ENCODE assay signal across 9 cellular contexts in genomic region chr3:3800076-3800448, GRCh38. TPM values are rescaled to one million over a fixed set of nuclear protein-coding genes. Genes with fewer than 3 reads are reported as not detected.
A peak's percentile ranks its signal among the peaks of the same experiment; 100 is the strongest.
DNase-seq lines count a peak whose midpoint lies in the region; ATAC-seq and TF ChIP-seq lines count a peak whose summit lies in the region.
"Had no signal": no experiment of that assay in that cellular context is flagged by ENCODE, and none has a peak within 500 bp of the region (broad histone marks: within the 10 kb centered on the region; RNA-seq: fewer than 3 reads in every experiment).

No MANE protein-coding gene starts in this region.

- no peaks in the 10 kb centered on the region for H3K9me3 ChIP-seq in stomach smooth muscle (ENCODE audit: control insufficient read depth in 2 of 2, low read length in 2 of 2)

- no peaks in the 10 kb centered on the region for H3K36me3 ChIP-seq in stomach smooth muscle (ENCODE audit: control insufficient read depth in 2 of 2, insufficient read depth in 2 of 2, low read length in 2 of 2)

- H3K4me3 ChIP-seq in astrocyte of the cerebellum (ENCODE audit: low read depth, low read length) (peak overlapping the region; percentile 66), stomach smooth muscle (ENCODE audit: low read length in 2 of 2) (peak overlapping the region; percentile 54 to 74)
- H3K4me3 ChIP-seq: PC-9 had no signal

- no peak overlapping the region for H3K9ac ChIP-seq in stomach smooth muscle (ENCODE audit: low read length in 2 of 2)

- no peak for TF ChIP-seq CTCF in astrocyte of the cerebellum (IDR thresholded peaks at IDR 0.05; ENCODE audit: low read depth, low read length, missing control alignments)

- ATAC-seq in left lobe of liver = peak; percentile 43

- DNase-seq in NCI-H748 (lab: John Stamatoyannopoulos, UW; ENCODE audit: unreplicated experiment) = peak; percentile 22
- no peak for DNase-seq in NCI-H748 treated with DMSO at 0.1 percent for 48 hours (lab: John Stamatoyannopoulos, UW)
- DNase-seq in astrocyte of the cerebellum (ENCODE audit: low read depth) = no peak
- no peak for DNase-seq in left lobe of liver (ENCODE audit: low spot score)
- no peak for DNase-seq in activated CD4-positive, CD25-positive, alpha-beta regulatory T cell (lab: John Stamatoyannopoulos, UW)
- DNase-seq in DMS153 treated with DMSO at 0.1 percent for 48 hours (lab: John Stamatoyannopoulos, UW; ENCODE audit: unreplicated experiment) = no peak
- no peak for DNase-seq in NCI-H1694 (lab: John Stamatoyannopoulos, UW)

- peaks cover 15% of the 10 kb centered on the region for H3K4me1 ChIP-seq in stomach smooth muscle (ENCODE audit: control insufficient read depth, insufficient read depth, low read length)

- in situ Hi-C loops in astrocyte of the cerebellum (cut with HindIII; ENCODE audit: low sequenced_read_pairs) = no loop called here

- H3K27ac ChIP-seq in stomach smooth muscle (ENCODE audit: low read length) = no peak overlapping the region
- H3K27ac ChIP-seq: PC-9 had no signal

- H3K27me3 ChIP-seq in stomach smooth muscle (ENCODE audit: control insufficient read depth in 1 of 2, insufficient read depth in 2 of 2, low read length in 2 of 2) = peaks cover 7 to 18% of the 10 kb centered on the region in 2 donors

RNA-seq across cellular contexts. Expression of gene LRRN1, which starts 0.8 kb away (rescaled TPM):
- 0.28 TPM for total RNA-seq in left lobe of liver
